In the genomic region with DNA sequence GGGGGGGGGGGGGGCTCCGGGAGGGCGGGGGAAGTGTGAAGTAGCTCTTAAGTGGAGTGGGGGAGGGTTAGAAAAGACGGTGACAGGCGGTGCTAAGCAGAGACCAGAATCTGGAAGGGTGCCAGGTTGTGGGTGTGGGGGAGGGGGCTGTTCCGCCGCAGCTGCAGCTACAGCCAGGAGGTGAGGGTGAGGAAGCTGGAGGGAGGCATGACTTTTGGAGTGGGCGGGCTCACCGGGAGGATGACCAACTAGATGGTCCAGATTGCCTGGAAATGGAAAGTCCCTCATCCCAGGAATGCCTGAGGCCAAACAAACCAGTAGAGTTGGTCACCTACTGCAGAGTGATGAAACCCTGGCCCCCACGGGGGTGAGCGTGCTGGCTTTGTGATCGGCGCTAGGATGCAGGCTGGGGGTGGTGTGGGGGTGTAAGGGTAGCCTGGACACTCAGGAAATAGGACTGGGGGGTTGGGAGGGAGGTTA, we compare ENCODE assay signal across 9 cellular contexts.
DNase-seq lines count a peak whose midpoint lies in the region; ATAC-seq and TF ChIP-seq lines count a peak whose summit lies in the region.
"Had no signal": no experiment of that assay in that cellular context is flagged by ENCODE, and none has a peak within 500 bp of the region (broad histone marks: within the 10 kb centered on the region; RNA-seq: fewer than 3 reads in every experiment).

No MANE protein-coding gene starts in this region.

- H3F3A ChIP-seq in PC-9 (ENCODE audit: insufficient read depth, low read depth), result peaks cover 25% of the 10 kb centered on the region

- H3K27ac ChIP-seq in ACC112 (ENCODE audit: low read depth, low read length), result no peak overlapping the region
- no peak overlapping the region for H3K27ac ChIP-seq in KMS-11
- H3K27ac ChIP-seq in PC-9, result peak overlapping the region; percentile 90
- H3K27ac ChIP-seq in rectal smooth muscle tissue (ENCODE audit: low read depth, low read length), result no peak overlapping the region
- H3K27ac ChIP-seq: parathyroid adenoma had no signal

- H3K27me3 Mint-ChIP-seq in activated T-cell treated with anti-CD3 and anti-CD28 coated beads, Interleukin-2, amount 50 U/mL, for 24 hours, result peaks cover 11% of the 10 kb centered on the region

- intact Hi-C loops in PC-9 (cut with micrococcal nuclease; ENCODE audit: unreplicated experiment), result loop anchor here (1.0 to 2.0 kb wide), 8 partner anchors 36 to 314 kb away; a partner anchor contains a TSS

- H3K36me3 ChIP-seq in ACC112 (ENCODE audit: insufficient read depth, low read length), result no peaks in the 10 kb centered on the region
- no peaks in the 10 kb centered on the region for H3K36me3 ChIP-seq in KMS-11 (ENCODE audit: insufficient read depth)
- no peaks in the 10 kb centered on the region for H3K36me3 ChIP-seq in PC-9 (ENCODE audit: low read depth)
- no peaks in the 10 kb centered on the region for H3K36me3 ChIP-seq in rectal smooth muscle tissue (ENCODE audit: control insufficient read depth, insufficient read depth, low read length)

- H3K4me1 ChIP-seq in ACC112 (ENCODE audit: control insufficient read depth, insufficient read depth, low read length, unreplicated experiment), result peaks cover 8% of the 10 kb centered on the region
- H3K4me1 ChIP-seq in KMS-11 (ENCODE audit: low read depth, poor library complexity, severe bottlenecking), result peaks cover 14% of the 10 kb centered on the region
- H3K4me1 ChIP-seq in PC-9 (replicated peaks; ENCODE audit: insufficient read depth), result peaks cover 30% of the 10 kb centered on the region
- H3K4me1 ChIP-seq in rectal smooth muscle tissue (ENCODE audit: control insufficient read depth, insufficient read depth, low read length), result peaks cover 3% of the 10 kb centered on the region
- H3K4me1 ChIP-seq: parathyroid adenoma had no signal

- DNase-seq in PC-9 (peak; percentile 92 to 96), fibroblast of villous mesenchyme (ENCODE audit: low read depth) (peak; percentile 55)
- DNase-seq in activated T-cell treated with anti-CD3 and anti-CD28 coated beads, Interleukin-2, amount 50 U/mL, for 24 hours, result peak; percentile 68

- ATAC-seq in GM18909 (IDR thresholded peaks at IDR 0.05; ENCODE audit: poor library complexity, unreplicated experiment) (peak; percentile 81), HG03342 (IDR thresholded peaks at IDR 0.05; ENCODE audit: unreplicated experiment) (no peak)

- POLR2A ChIA-PET in PC-9 (lab: Charles Lee; ENCODE audit: unreplicated experiment), result interaction anchor here (0.6 to 0.7 kb wide), 3 partner anchors 56 to 746 kb away, joined by 3 to 7 read pairs (median 3); no protein-coding TSS in a partner anchor

- H3K79me2 ChIP-seq in ACC112 (ENCODE audit: control insufficient read depth, insufficient read depth, low read length, unreplicated experiment) (no peaks in the 10 kb centered on the region), KMS-11 (ENCODE audit: insufficient read depth, low read depth) (no peaks in the 10 kb centered on the region), PC-9 (ENCODE audit: low read depth) (no peaks in the 10 kb centered on the region)
- H3K79me2 ChIP-seq: parathyroid adenoma had no signal

- peak overlapping the region; percentile 23; the same call in 1 of the 2 replicates for H3K4me3 ChIP-seq in ACC112 (ENCODE audit: low read depth, low read length)
- no peak overlapping the region for H3K4me3 ChIP-seq in KMS-11 (IDR thresholded peaks at IDR 0.05; ENCODE audit: insufficient read depth, low read depth, low read length)
- peak overlapping the region; percentile 24; the same call in 1 of the 2 replicates for H3K4me3 ChIP-seq in PC-9
- H3K4me3 ChIP-seq in fibroblast of villous mesenchyme (ENCODE audit: low read depth, low read length), result peak overlapping the region; percentile 7
- peak overlapping the region; percentile 6 for H3K4me3 ChIP-seq in rectal smooth muscle tissue (ENCODE audit: low read length)

- H3K4me3 Mint-ChIP-seq in activated T-cell treated with anti-CD3 and anti-CD28 coated beads, Interleukin-2, amount 50 U/mL, for 24 hours, result peak overlapping the region; percentile 51

- H2AFZ ChIP-seq in ACC112 (ENCODE audit: low read length, unreplicated experiment) (no peak overlapping the region), KMS-11 (ENCODE audit: low read depth) (peak overlapping the region; percentile 36; the same call in 1 of the 2 replicates), PC-9 (no peak overlapping the region)
- H2AFZ ChIP-seq: parathyroid adenoma had no signal

- H3K9me2 ChIP-seq in PC-9 (ENCODE audit: insufficient read depth), result no peaks in the 10 kb centered on the region

- H3K4me2 ChIP-seq in KMS-11 (peak overlapping the region; percentile 38), PC-9 (peak overlapping the region; percentile 72)

- H3K36me3 Mint-ChIP-seq in activated T-cell treated with anti-CD3 and anti-CD28 coated beads, Interleukin-2, amount 50 U/mL, for 24 hours (ENCODE audit: low read depth), result no peaks in the 10 kb centered on the region

- H4K20me1 ChIP-seq in KMS-11 (ENCODE audit: insufficient read depth) (no peaks in the 10 kb centered on the region), PC-9 (ENCODE audit: insufficient read depth) (no peaks in the 10 kb centered on the region)

- H3K27me3 ChIP-seq in ACC112 (ENCODE audit: insufficient read depth, low read length), result peaks cover 29% of the 10 kb centered on the region
- H3K27me3 ChIP-seq in KMS-11 (ENCODE audit: insufficient read depth, low read depth), result no peaks in the 10 kb centered on the region
- no peaks in the 10 kb centered on the region for H3K27me3 ChIP-seq in PC-9 (ENCODE audit: insufficient read depth, low read depth)
- no peaks in the 10 kb centered on the region for H3K27me3 ChIP-seq in rectal smooth muscle tissue (ENCODE audit: control insufficient read depth, insufficient read depth, low read length)

- peaks cover 16% of the 10 kb centered on the region for H3K4me1 Mint-ChIP-seq in activated T-cell treated with anti-CD3 and anti-CD28 coated beads, Interleukin-2, amount 50 U/mL, for 24 hours (ENCODE audit: low read depth)

- H3K9ac ChIP-seq in KMS-11 (no peak overlapping the region), rectal smooth muscle tissue (ENCODE audit: low read length) (no peak overlapping the region)
- H3K9ac ChIP-seq: parathyroid adenoma had no signal

- H3K27ac Mint-ChIP-seq in activated T-cell treated with anti-CD3 and anti-CD28 coated beads, Interleukin-2, amount 50 U/mL, for 24 hours, result no peak overlapping the region

- BruUV-seq in PC-9 (replicated peaks; lab: Mats Ljungman, UMichigan), result no TSS peak

- TF ChIP-seq CTCF in KMS-11 (conservative IDR thresholded peaks at IDR 0.05; ENCODE audit: low read depth, low read length), result no peak
- no peak for TF ChIP-seq CTCF in PC-9 (conservative IDR thresholded peaks at IDR 0.05)
- no peak for TF ChIP-seq CTCF in fibroblast of villous mesenchyme (IDR thresholded peaks at IDR 0.05; ENCODE audit: insufficient read depth, low read depth, low read length)

- H3K9me3 Mint-ChIP-seq in activated T-cell treated with anti-CD3 and anti-CD28 coated beads, Interleukin-2, amount 50 U/mL, for 24 hours, result peaks cover under 1% of the 10 kb centered on the region

- CTCF ChIA-PET in PC-9 (lab: Charles Lee), result no interaction called here

- H3K9me3 ChIP-seq in PC-9 (ENCODE audit: insufficient read depth, low read depth), result 0 out of 2 replicates have a peak, but pooled peaks cover 3% of the 10 kb centered on the region
